Comparison of ENCODE assay signal across 8 cellular contexts in genomic region chr3:8301977-8302589, GRCh38.
DNase-seq lines count a peak whose midpoint lies in the region; ATAC-seq and TF ChIP-seq lines count a peak whose summit lies in the region.

No MANE protein-coding gene starts in this region.

- TF ChIP-seq CTCF in GM13976 (IDR thresholded peaks at IDR 0.05; ENCODE audit: borderline replicate concordance, control extremely low read depth, extremely low read depth, insufficient read depth, missing control alignments): peak; percentile 51
- peak; percentile 80 for TF ChIP-seq CTCF in foreskin keratinocyte (conservative IDR thresholded peaks at IDR 0.05)

- TF ChIP-seq RAD21 in Ishikawa (IDR thresholded peaks at IDR 0.05; ENCODE audit: low read depth): peak; percentile 51

- no peaks in the 10 kb centered on the region for H3K27me3 ChIP-seq in foreskin keratinocyte

- DNase-seq in AML-193 (lab: John Stamatoyannopoulos, UW) (peak; percentile 42 to 58), GM13976 (ENCODE audit: low spot score) (peak; percentile 26), SW480 (ENCODE audit: low spot score) (peak; percentile 47), foreskin keratinocyte (peak; percentile 10 to 46), renal cortical epithelial cell (ENCODE audit: low read depth) (peak; percentile 72)
- DNase-seq in stimulated activated CD4-positive, alpha-beta T cell treated with anti-CD3 and anti-CD28 coated beads, Interleukin-2, amount 100 ng/mL, for 24 hours: no peak

- no peak for TF ChIP-seq EP300 in Ishikawa (IDR thresholded peaks at IDR 0.05; ENCODE audit: borderline replicate concordance)

- no peak overlapping the region for H3K27ac ChIP-seq in foreskin keratinocyte

- ATAC-seq in foreskin keratinocyte (peak; percentile 66), GM18870 (IDR thresholded peaks at IDR 0.05; ENCODE audit: unreplicated experiment) (no peak)

- in situ Hi-C loops in GM13976 (cut with MboI; ENCODE audit: low sequenced_read_pairs, unreplicated experiment): no loop called here

- H3K4me1 ChIP-seq in foreskin keratinocyte: no peaks in the 10 kb centered on the region

TF ChIP-seq in Ishikawa, 13 proteins besides CTCF, POLR2A, EP300 and RAD21:
- TF ChIP-seq FOXM1 (IDR thresholded peaks at IDR 0.05; ENCODE audit: borderline replicate concordance, low read depth): no peak
- TF ChIP-seq USF1 (IDR thresholded peaks at IDR 0.05): no peak
- TF ChIP-seq TAF1 (IDR thresholded peaks at IDR 0.05; ENCODE audit: low read depth): no peak
- no peak for TF ChIP-seq YY1 (IDR thresholded peaks at IDR 0.05; ENCODE audit: low read depth)
- TF ChIP-seq CEBPB (IDR thresholded peaks at IDR 0.05): no peak
- TF ChIP-seq TEAD4 (IDR thresholded peaks at IDR 0.05): no peak
- no peak for TF ChIP-seq TCF12 (IDR thresholded peaks at IDR 0.05; ENCODE audit: low read depth)
- no peak for TF ChIP-seq CREB1 (IDR thresholded peaks at IDR 0.05; ENCODE audit: low read depth)
- TF ChIP-seq ZBTB7A (IDR thresholded peaks at IDR 0.05; ENCODE audit: low read depth): no peak
- no peak for TF ChIP-seq EGR1 (IDR thresholded peaks at IDR 0.05)
- TF ChIP-seq MAX (IDR thresholded peaks at IDR 0.05): no peak
- TF ChIP-seq REST (IDR thresholded peaks at IDR 0.05; ENCODE audit: low read depth): no peak
- no peak for TF ChIP-seq NFIC (IDR thresholded peaks at IDR 0.05)

Comparison
In these comparisons a context has a peak if more than half of its experiments do, and no peak if none do; other contexts are left out.
1. DNase-seq: peak in AML-193 (2 of 2), GM13976 (single experiment), SW480 (single experiment), foreskin keratinocyte (2 of 2) and renal cortical epithelial cell (single experiment); none in stimulated activated CD4-positive, alpha-beta T cell treated with anti-CD3 and anti-CD28 coated beads, Interleukin-2, amount 100 ng/mL, for 24 hours (0 of 2).